29 cellular contexts compared by ENCODE assay signal in the genomic region with DNA sequence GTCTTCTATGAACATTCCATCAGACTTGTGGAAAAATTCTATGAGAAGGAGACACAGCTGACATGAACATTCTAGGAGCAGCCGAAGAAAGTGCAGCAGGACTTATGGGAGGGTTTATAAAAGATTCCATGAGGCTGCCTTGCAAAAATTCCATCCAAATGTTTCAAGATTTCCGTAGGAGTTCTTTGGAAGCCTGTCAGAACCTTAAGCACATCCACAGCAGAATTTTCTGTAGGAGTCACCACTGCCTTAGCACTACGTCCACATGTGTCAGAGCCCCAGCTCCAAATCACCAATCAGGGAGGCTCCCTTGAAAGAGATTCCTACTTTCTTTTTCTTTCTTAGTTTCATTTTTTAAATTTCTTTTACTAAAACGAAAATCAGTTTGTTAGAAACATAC.
DNase-seq lines count a peak whose midpoint lies in the region; ATAC-seq and TF ChIP-seq lines count a peak whose summit lies in the region.
"Had no signal": no experiment of that assay in that cellular context is flagged by ENCODE, and none has a peak within 500 bp of the region (broad histone marks: within the 10 kb centered on the region; RNA-seq: fewer than 3 reads in every experiment).

No MANE protein-coding gene starts in this region.

- TF ChIP-seq CTCF in AG09309 (IDR thresholded peaks at IDR 0.05; ENCODE audit: control insufficient read depth, insufficient read depth, low read depth, low read length, missing control alignments) (no peak), IMR-90 (conservative IDR thresholded peaks at IDR 0.05; ENCODE audit: low read depth, low read length) (no peak), fibroblast of mammary gland (conservative IDR thresholded peaks at IDR 0.05; ENCODE audit: control insufficient read depth, insufficient read depth, low read depth, low read length) (no peak), nephron (IDR thresholded peaks at IDR 0.05; ENCODE audit: unreplicated experiment in 3 of 3) (no peak)

- intact Hi-C loops in IMR-90 (cut with micrococcal nuclease) = no loop called here
- intact Hi-C loops in left colon (cut with DNase I, micrococcal nuclease) = no loop called here

- H2BK15ac ChIP-seq in IMR-90 (ENCODE audit: low read depth, low read length) = no peak overlapping the region

- no peaks in the 10 kb centered on the region for H3K9me1 ChIP-seq in IMR-90 (ENCODE audit: insufficient read depth, low read length)

- ATAC-seq in IMR-90 (ENCODE audit: low read depth) = peak; percentile 37
- no peak for ATAC-seq in left colon
- no peak for ATAC-seq in HG03565 (IDR thresholded peaks at IDR 0.05; ENCODE audit: unreplicated experiment)
- ATAC-seq: activated naive CD8-positive, alpha-beta T cell treated with anti-CD3 and anti-CD28 coated beads, Interleukin-2, amount 50 U/mL, for 24 hours; CD8-positive, alpha-beta T cell; heart right ventricle; naive thymus-derived CD4-positive, alpha-beta T cell; stimulated activated memory B cell treated with anti-CD40 and anti-IgM and Interleukin-4, amounts not matched to agents 10 μg/mL and 1 μg/mL and 100 μg/mL, for 72 hours had no signal

- H4K91ac ChIP-seq in IMR-90 (ENCODE audit: insufficient read depth, low read depth, low read length) = no peak overlapping the region

- H3K18ac ChIP-seq in IMR-90 (ENCODE audit: low read depth, low read length) = no peak overlapping the region

- H3K36me3 ChIP-seq in IMR-90 (ENCODE audit: control insufficient read depth, insufficient read depth, low read length) = no peaks in the 10 kb centered on the region
- H3K36me3 ChIP-seq: heart right ventricle, pancreas, thoracic aorta had no signal

- H3K4me3 Mint-ChIP-seq in nephron = no peak overlapping the region
- H3K4me3 Mint-ChIP-seq: activated CD4-positive, alpha-beta memory T cell treated with anti-CD3 and anti-CD28 coated beads, Interleukin-2, amount 10 ng/mL, durations not matched to agents 7 days and 5 days; activated naive CD8-positive, alpha-beta T cell treated with anti-CD3 and anti-CD28 coated beads, Interleukin-2, amount 50 U/mL, for 24 hours; CD8-positive, alpha-beta T cell; naive thymus-derived CD4-positive, alpha-beta T cell; stimulated activated memory B cell treated with anti-CD40 and anti-IgM and Interleukin-4, amounts not matched to agents 10 μg/mL and 1 μg/mL and 100 μg/mL, for 72 hours had no signal

- H3K4ac ChIP-seq in IMR-90 (ENCODE audit: low read depth, low read length) = no peak overlapping the region

- POLR2A ChIA-PET in IMR-90 (lab: Charles Lee; ENCODE audit: unreplicated experiment) = no interaction called here

- dilution Hi-C loops in IMR-90 (cut with HindIII; ENCODE audit: low sequenced_read_pairs, unreplicated experiment) = no loop called here

- no peaks in the 10 kb centered on the region for H3K4me1 ChIP-seq in IMR-90 (ENCODE audit: control insufficient read depth, insufficient read depth, low read length)
- H3K4me1 ChIP-seq: heart right ventricle, pancreas had no signal

- H2BK120ac ChIP-seq in IMR-90 (ENCODE audit: low read depth, low read length) = no peak overlapping the region

- BruUV-seq in IMR-90 (replicated peaks; lab: Mats Ljungman, UMichigan) = no TSS peak

- no peak overlapping the region for H3K27ac ChIP-seq in IMR-90 (ENCODE audit: insufficient read depth, low read length)
- H3K27ac ChIP-seq: coronary artery, pancreas, PC-9, thoracic aorta had no signal

- no peak overlapping the region for H4K8ac ChIP-seq in IMR-90 (ENCODE audit: low read depth in 2 of 2, low read length in 2 of 2)

- H2AFZ ChIP-seq in IMR-90 (replicated peaks; ENCODE audit: low read length, poor library complexity) = no peak overlapping the region
- H2AFZ ChIP-seq: PC-9 had no signal

- H3K14ac ChIP-seq in IMR-90 (replicated peaks; ENCODE audit: low read depth, low read length) = no peak overlapping the region

- no peak for TF ChIP-seq POLR2A in IMR-90 (IDR thresholded peaks at IDR 0.05; ENCODE audit: low read depth, low read length)

- no peak overlapping the region for H4K5ac ChIP-seq in IMR-90 (ENCODE audit: low read depth, low read length)

- CTCF ChIA-PET in IMR-90 (lab: Yijun Ruan, JAX) = no interaction called here

- no peak overlapping the region for H2AK5ac ChIP-seq in IMR-90 (ENCODE audit: low read depth, low read length)

- H2BK20ac ChIP-seq in IMR-90 (ENCODE audit: low read depth, low read length) = no peak overlapping the region

- H3K56ac ChIP-seq in IMR-90 (ENCODE audit: extremely low read depth, insufficient read depth, low read length) = no peak overlapping the region

- DNase-seq in AG09309 (ENCODE audit: low read depth) = peak; percentile 81
- peak; percentile 67 for DNase-seq in IMR-90
- peak; percentile 79 for DNase-seq in fibroblast of mammary gland (ENCODE audit: low read depth)
- no peak for DNase-seq in left colon
- no peak for DNase-seq in A172 (ENCODE audit: low spot score)
- DNase-seq in activated CD8-positive, alpha-beta memory T cell treated with anti-CD3 and anti-CD28 coated beads, Interleukin-2, amount 50 U/mL, for 4 hours = no peak
- DNase-seq: activated CD4-positive, alpha-beta memory T cell treated with anti-CD3 and anti-CD28 coated beads, Interleukin-2, amount 10 ng/mL, durations not matched to agents 7 days and 5 days; activated gamma-delta T cell; activated naive CD8-positive, alpha-beta T cell treated with anti-CD3 and anti-CD28 coated beads, Interleukin-2, amount 50 U/mL, for 24 hours; AML-193; CD8-positive, alpha-beta T cell; GDM1; heart right ventricle; left cardiac atrium; mesendoderm; MV-4-11; naive thymus-derived CD4-positive, alpha-beta T cell; NCI-H146; NCI-H2171; NCI-H524; pancreas; PC-9; SHP77 treated with DMSO at 0.1 percent for 48 hours; stimulated activated CD4-positive, alpha-beta T cell treated with anti-CD3 and anti-CD28 coated beads, Interleukin-4, amount 100 ng/mL, for 1 hour had no signal

- no peak overlapping the region for H3K4me3 ChIP-seq in AG09309 (ENCODE audit: control insufficient read depth, low read depth, low read length)
- H3K4me3 ChIP-seq in IMR-90 (ENCODE audit: insufficient read depth, low read depth, low read length) = no peak overlapping the region
- no peak overlapping the region for H3K4me3 ChIP-seq in fibroblast of mammary gland (ENCODE audit: control insufficient read depth, low read depth, low read length)
- H3K4me3 ChIP-seq: coronary artery, heart right ventricle, pancreas, PC-9, thoracic aorta had no signal

- no peak overlapping the region for H2AK9ac ChIP-seq in IMR-90 (replicated peaks; ENCODE audit: low read depth, low read length, poor library complexity)

- peaks cover 6% of the 10 kb centered on the region for H3K9me3 ChIP-seq in IMR-90 (ENCODE audit: control insufficient read depth, insufficient read depth, low read length)
- H3K9me3 ChIP-seq: thoracic aorta had no signal

- 36% methylated on average over 1 of the region's 4 CpGs; no CpG with 5 or more reads in 1 of the 2 experiments for WGBS in IMR-90 (ENCODE audit: extremely low coverage in 2 of 2, insufficient read length in 1 of 2), 2 experiments

- no peaks in the 10 kb centered on the region for H3K79me1 ChIP-seq in IMR-90 (ENCODE audit: low read depth in 1 of 2, low read length in 2 of 2)

- H3K27ac Mint-ChIP-seq in nephron = peak overlapping the region in 2 of 3 experiments; percentile 41 to 74
- H3K27ac Mint-ChIP-seq: activated CD4-positive, alpha-beta memory T cell treated with anti-CD3 and anti-CD28 coated beads, Interleukin-2, amount 10 ng/mL, durations not matched to agents 7 days and 5 days; activated naive CD8-positive, alpha-beta T cell treated with anti-CD3 and anti-CD28 coated beads, Interleukin-2, amount 50 U/mL, for 24 hours; CD8-positive, alpha-beta T cell; naive thymus-derived CD4-positive, alpha-beta T cell; stimulated activated memory B cell treated with anti-CD40 and anti-IgM and Interleukin-4, amounts not matched to agents 10 μg/mL and 1 μg/mL and 100 μg/mL, for 72 hours had no signal

- peaks cover 20% of the 10 kb centered on the region for H3K9me3 Mint-ChIP-seq in nephron

- no peaks in the 10 kb centered on the region; the same call in 1 of the 2 replicates for H3K27me3 ChIP-seq in IMR-90 (ENCODE audit: control insufficient read depth, insufficient read depth, low read length)
- H3K27me3 ChIP-seq: pancreas had no signal

- H3K4me1 Mint-ChIP-seq in nephron = peaks cover 15% of the 10 kb centered on the region
- H3K4me1 Mint-ChIP-seq: activated naive CD8-positive, alpha-beta T cell treated with anti-CD3 and anti-CD28 coated beads, Interleukin-2, amount 50 U/mL, for 24 hours; stimulated activated memory B cell treated with anti-CD40 and anti-IgM and Interleukin-4, amounts not matched to agents 10 μg/mL and 1 μg/mL and 100 μg/mL, for 72 hours had no signal

- in situ Hi-C loops in IMR-90 (cut with MboI; ENCODE audit: low sequenced_read_pairs) = no loop called here

- no peak for TF ChIP-seq RAD21 in IMR-90 (IDR thresholded peaks at IDR 0.05; ENCODE audit: low read length)

- H3K23ac ChIP-seq in IMR-90 (ENCODE audit: low read depth, low read length) = no peak overlapping the region

- no peak overlapping the region for H3K9ac ChIP-seq in IMR-90 (ENCODE audit: low read depth, low read length)

- no peak overlapping the region for H3K4me2 ChIP-seq in IMR-90 (ENCODE audit: low read depth, low read length)
- H3K4me2 ChIP-seq: PC-9 had no signal

- H2BK5ac ChIP-seq in IMR-90 (ENCODE audit: low read depth, low read length, poor library complexity, severe bottlenecking) = no peak overlapping the region

- H4K20me1 ChIP-seq in IMR-90 (ENCODE audit: insufficient read depth, low read length) = no peaks in the 10 kb centered on the region

- H3K36me3 Mint-ChIP-seq in nephron (ENCODE audit: low read depth) = peaks cover 20% of the 10 kb centered on the region

- H3K27me3 Mint-ChIP-seq in nephron (ENCODE audit: low read depth) = no peaks in the 10 kb centered on the region
- H3K27me3 Mint-ChIP-seq: activated CD4-positive, alpha-beta memory T cell treated with anti-CD3 and anti-CD28 coated beads, Interleukin-2, amount 10 ng/mL, durations not matched to agents 7 days and 5 days had no signal

TF ChIP-seq in IMR-90, 13 proteins besides CTCF, POLR2A, EP300 and RAD21:
- TF ChIP-seq SMC3 (IDR thresholded peaks at IDR 0.05; ENCODE audit: low read depth, low read length) (no peak), FOS (IDR thresholded peaks at IDR 0.05; ENCODE audit: low read depth, low read length) (no peak), MXI1 (IDR thresholded peaks at IDR 0.05; ENCODE audit: borderline replicate concordance, low read depth, low read length) (no peak)
- TF ChIP-seq, protein P1, sequence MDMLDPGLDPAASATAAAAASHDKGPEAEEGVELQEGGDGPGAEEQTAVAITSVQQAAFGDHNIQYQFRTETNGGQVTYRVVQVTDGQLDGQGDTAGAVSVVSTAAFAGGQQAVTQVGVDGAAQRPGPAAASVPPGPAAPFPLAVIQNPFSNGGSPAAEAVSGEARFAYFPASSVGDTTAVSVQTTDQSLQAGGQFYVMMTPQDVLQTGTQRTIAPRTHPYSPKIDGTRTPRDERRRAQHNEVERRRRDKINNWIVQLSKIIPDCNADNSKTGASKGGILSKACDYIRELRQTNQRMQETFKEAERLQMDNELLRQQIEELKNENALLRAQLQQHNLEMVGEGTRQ (IDR thresholded peaks at IDR 0.05; ENCODE audit: low read depth, low read length) = no peak

Comparison
In these comparisons a context has a peak if more than half of its experiments do, and no peak if none do; other contexts are left out.
1. DNase-seq: peak in AG09309 (single experiment), IMR-90 (single experiment) and fibroblast of mammary gland (single experiment); none in left colon (0 of 2), A172 (single experiment) and activated CD8-positive, alpha-beta memory T cell treated with anti-CD3 and anti-CD28 coated beads, Interleukin-2, amount 50 U/mL, for 4 hours (single experiment).